Comparison of ENCODE assay signal across 8 cellular contexts in the genomic region with DNA sequence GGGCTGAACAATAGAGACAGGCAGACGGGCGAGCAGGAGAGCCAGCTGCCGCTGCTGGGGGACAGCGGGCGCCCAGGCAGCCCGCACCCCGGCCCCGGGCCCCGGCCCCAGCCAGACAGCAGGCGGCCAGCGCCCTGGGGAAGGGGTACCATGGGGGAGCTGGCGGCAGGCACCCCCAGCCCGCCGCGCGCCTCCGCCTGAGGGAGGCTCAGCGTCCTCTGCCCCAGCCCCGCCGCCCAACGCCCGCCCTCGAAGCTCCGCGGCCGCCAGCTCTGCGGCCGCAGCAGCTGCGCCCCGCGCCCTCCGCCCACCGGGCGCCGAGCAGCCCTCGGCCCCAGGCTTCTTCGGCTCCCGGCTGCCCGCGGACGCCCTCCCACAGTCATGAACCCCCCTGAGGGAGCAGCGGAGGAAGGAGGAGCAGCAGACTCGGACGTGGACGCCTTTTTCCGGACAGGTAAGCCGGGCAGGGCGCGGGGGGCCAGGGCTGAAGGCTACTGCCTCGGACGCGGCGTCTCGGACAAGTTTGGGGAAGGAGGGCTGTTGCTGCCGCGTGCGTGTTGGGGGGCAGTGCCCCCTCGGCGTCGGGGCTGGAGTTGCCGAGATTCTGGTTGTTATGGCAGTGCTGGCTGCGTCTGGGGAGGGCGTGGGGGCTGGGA. TPM values are rescaled to one million over a fixed set of nuclear protein-coding genes. Genes with fewer than 3 reads are reported as not detected.
DNase-seq lines count a peak whose midpoint lies in the region; ATAC-seq and TF ChIP-seq lines count a peak whose summit lies in the region.

A gene (plus strand): TSS at position 10 of the 656 bp plus-strand sequence.

- TF ChIP-seq POLR2A in stomach (IDR thresholded peaks at IDR 0.05), result no peak

- H3K27ac ChIP-seq in A673 (ENCODE audit: low read depth, low read length, poor library complexity, severe bottlenecking) (peak within 1 kb of the TSS; percentile 82), stomach (peak within 1 kb of the TSS; percentile 60 to 89 (median 80))

- H3K4me1 ChIP-seq in A673 (ENCODE audit: insufficient read depth, low read length, poor library complexity, severe bottlenecking), result no peaks in the 10 kb centered on the region
- peaks cover 19 to 34% (median 25%) of the 10 kb centered on the region in 4 donors for H3K4me1 ChIP-seq in stomach

- H3K9me3 ChIP-seq in A673 (ENCODE audit: low read depth, low read length, poor library complexity, severe bottlenecking) (no peaks in the 10 kb centered on the region), stomach (no peaks in the 10 kb centered on the region)

- POLR2A ChIA-PET in A673 (lab: Charles Lee; ENCODE audit: low non-redundant PET), result no interaction called here

- H3K4me3 ChIP-seq in A673 (ENCODE audit: low read depth, low read length, poor library complexity, severe bottlenecking) (peak within 1 kb of the TSS; percentile 83), stomach (peak within 1 kb of the TSS; percentile 61 to 82 (median 66))

- no peak within 1 kb of the TSS for H3K27ac Mint-ChIP-seq in central memory CD8-positive, alpha-beta T cell (ENCODE audit: low read depth)

- peaks cover 3% of the 10 kb centered on the region for H3K36me3 Mint-ChIP-seq in central memory CD8-positive, alpha-beta T cell (ENCODE audit: insufficient read depth)

- H3K4me3 Mint-ChIP-seq in central memory CD8-positive, alpha-beta T cell, result peak within 1 kb of the TSS; percentile 74

- TF ChIP-seq CTCF in A673 (conservative IDR thresholded peaks at IDR 0.05; ENCODE audit: low read depth, low read length), result peak; percentile 41; the same call in 1 of the 2 replicates
- no peak for TF ChIP-seq CTCF in stomach (IDR thresholded peaks at IDR 0.05)

- CTCF ChIA-PET in A673 (lab: Charles Lee), result interaction anchor here (0.6 to 1.3 kb wide), 5 partner anchors 10 to 434 kb away, joined by 3 to 5 read pairs (median 4); no protein-coding TSS in a partner anchor

- DNase-seq in A673 (ENCODE audit: low spot score) (peak; percentile 52), left kidney (ENCODE audit: low read depth, low spot score) (peak; percentile 69), stomach (no peak), NCI-H526 treated with DMSO at 0.1 percent for 48 hours (lab: John Stamatoyannopoulos, UW) (no peak)
- no peak for DNase-seq in central memory CD8-positive, alpha-beta T cell (ENCODE audit: low spot score in 2 of 2)

- TF ChIP-seq EP300 in Ishikawa (IDR thresholded peaks at IDR 0.05; ENCODE audit: borderline replicate concordance), result no peak
- no peak for TF ChIP-seq EP300 in stomach (IDR thresholded peaks at IDR 0.05)

- H3K36me3 ChIP-seq in A673 (ENCODE audit: insufficient read depth, low read length, poor library complexity, severe bottlenecking) (no peaks in the 10 kb centered on the region), stomach (no peaks in the 10 kb centered on the region)

- peaks cover 6% of the 10 kb centered on the region for H3K4me1 Mint-ChIP-seq in central memory CD8-positive, alpha-beta T cell

- peaks cover 12% of the 10 kb centered on the region for H3K27me3 ChIP-seq in A673 (replicated peaks; ENCODE audit: insufficient read depth, low read depth, low read length, poor library complexity)
- peaks cover 0 to 70% (median 40%) of the 10 kb centered on the region in 3 donors for H3K27me3 ChIP-seq in stomach

- ATAC-seq in GM19324 (IDR thresholded peaks at IDR 0.05; ENCODE audit: low FRiP score, unreplicated experiment) (peak; percentile 34), HG03095 (IDR thresholded peaks at IDR 0.05; ENCODE audit: unreplicated experiment) (no peak)
- ATAC-seq in central memory CD8-positive, alpha-beta T cell (replicated peaks; ENCODE audit: extremely low read depth, poor library complexity, severe bottlenecking), result no peak

- BruUV-seq in A673 (replicated peaks; lab: Mats Ljungman, UMichigan), result no TSS peak

- H3K27me3 Mint-ChIP-seq in central memory CD8-positive, alpha-beta T cell, result peaks cover 41% of the 10 kb centered on the region

- H3K9me3 Mint-ChIP-seq in central memory CD8-positive, alpha-beta T cell, result no peaks in the 10 kb centered on the region

- 0 to 3% (median 1%) methylated on average over 16 to 63 of the region's 63 CpGs for WGBS in stomach, 5 donors

- no peak for TF ChIP-seq RAD21 in Ishikawa (IDR thresholded peaks at IDR 0.05; ENCODE audit: low read depth)

- intact Hi-C loops in A673 (cut with micrococcal nuclease; ENCODE audit: unreplicated experiment) (loop anchor here (5.0 kb wide), 1 partner anchor 44 kb away; no protein-coding TSS in a partner anchor), stomach (cut with DNase I; ENCODE audit: low total_unique reads) (no loop called here)

TF ChIP-seq in Ishikawa, 13 proteins besides CTCF, POLR2A, EP300 and RAD21:
- TF ChIP-seq NFIC (IDR thresholded peaks at IDR 0.05) (no peak), ZBTB7A (IDR thresholded peaks at IDR 0.05; ENCODE audit: low read depth) (0 out of 2 replicates have a peak, but pooled peaks have one; percentile 40), FOXM1 (IDR thresholded peaks at IDR 0.05; ENCODE audit: borderline replicate concordance, low read depth) (no peak), YY1 (IDR thresholded peaks at IDR 0.05; ENCODE audit: low read depth) (no peak), EGR1 (IDR thresholded peaks at IDR 0.05) (no peak), TEAD4 (IDR thresholded peaks at IDR 0.05) (no peak)
- TF ChIP-seq, protein P1, sequence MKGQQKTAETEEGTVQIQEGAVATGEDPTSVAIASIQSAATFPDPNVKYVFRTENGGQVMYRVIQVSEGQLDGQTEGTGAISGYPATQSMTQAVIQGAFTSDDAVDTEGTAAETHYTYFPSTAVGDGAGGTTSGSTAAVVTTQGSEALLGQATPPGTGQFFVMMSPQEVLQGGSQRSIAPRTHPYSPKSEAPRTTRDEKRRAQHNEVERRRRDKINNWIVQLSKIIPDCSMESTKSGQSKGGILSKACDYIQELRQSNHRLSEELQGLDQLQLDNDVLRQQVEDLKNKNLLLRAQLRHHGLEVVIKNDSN (IDR thresholded peaks at IDR 0.05), result no peak
TF ChIP-seq in Ishikawa: peak in this region for 1.

RNA-seq across cellular contexts. Expression of the gene that starts here (rescaled TPM):
- 34.9 and 42.5 TPM in 2 replicates for total RNA-seq in A673 (2021)
- 100 to 1,000 TPM in 1 of 5 donors, 10 to 100 TPM in 4; 23.8 to 133 (median 93.8) TPM for total RNA-seq in stomach
- 10 to 100 TPM in 2 of 3 donors, 1 to 10 TPM in 1; 8.3 to 40.2 (median 19.5) TPM for polyA plus RNA-seq in stomach

Comparison
In these comparisons a context has a peak if more than half of its experiments do, and no peak if none do; other contexts are left out.
1. DNase-seq: peak in A673 (single experiment) and left kidney (single experiment); none in central memory CD8-positive, alpha-beta T cell (0 of 2), stomach (single experiment) and NCI-H526 treated with DMSO at 0.1 percent for 48 hours (single experiment).